Comparison of ENCODE assay signal across 9 cellular contexts in genomic region chr10:30587522-30588031, GRCh38. TPM values are rescaled to one million over a fixed set of nuclear protein-coding genes. Genes with fewer than 3 reads are reported as not detected.
DNase-seq lines count a peak whose midpoint lies in the region; ATAC-seq, FAIRE-seq and TF ChIP-seq lines count a peak whose summit lies in the region.
"Had no signal": no experiment of that assay in that cellular context is flagged by ENCODE, and none has a peak within 500 bp of the region (broad histone marks: within the 10 kb centered on the region; RNA-seq: fewer than 3 reads in every experiment).

No MANE protein-coding gene starts in this region.

- H3K9me3 Mint-ChIP-seq in WTC11 = 0 out of 2 replicates have a peak, but pooled peaks cover 3% of the 10 kb centered on the region

- peaks cover 16% of the 10 kb centered on the region for H3K4me1 Mint-ChIP-seq in WTC11

- ATAC-seq in A549 (no peak), GM19328 (IDR thresholded peaks at IDR 0.05; ENCODE audit: unreplicated experiment) (peak; percentile 65), HG03135 (IDR thresholded peaks at IDR 0.05; ENCODE audit: unreplicated experiment) (peak; percentile 84), WTC11 (peak; percentile 83), pancreas (peak in 3 of 4 donors; percentile 39 to 78 (median 71))

- intact Hi-C loops in pancreas (cut with DNase I) = no loop called here

- CTCF ChIA-PET in A549 (lab: Yijun Ruan, JAX) = interaction anchor here (0.5 to 14.8 kb wide), 3 partner anchors 13 to 194 kb away, joined by 3 to 216 read pairs (median 3); no protein-coding TSS in a partner anchor
- CTCF ChIA-PET in WTC11 (lab: Charles Lee) = interaction anchor here (0.7 to 1.5 kb wide), 3 partner anchors 174 to 228 kb away, joined by 3 to 6 read pairs (median 3); no protein-coding TSS in a partner anchor

- H3K36me3 Mint-ChIP-seq in WTC11 = no peaks in the 10 kb centered on the region

- H3K27ac Mint-ChIP-seq in WTC11 = no peak overlapping the region

- H3K9me3 ChIP-seq in A549 (no peaks in the 10 kb centered on the region), pancreas (no peaks in the 10 kb centered on the region)

- no peaks in the 10 kb centered on the region for H3K27me3 ChIP-seq in pancreas

- TF ChIP-seq CTCF in A549 (IDR thresholded peaks at IDR 0.05) (no peak), WTC11 (IDR thresholded peaks at IDR 0.05) (no peak), pancreas (IDR thresholded peaks at IDR 0.05) (no peak)

- 72% methylated on average over 8 of the region's 8 CpGs for whole genome bisulfite sequencing in A549 (ENCODE audit: missing lambda C conversion rate)
- WGBS in pancreas, 2 donors = 25 to 28% methylated on average over 8 of the region's 8 CpGs

- H3K4me1 ChIP-seq in A549 (peaks cover 21% of the 10 kb centered on the region), pancreas (peaks cover 0 to 20% (median 0%) of the 10 kb centered on the region in 3 donors)

- POLR2A ChIA-PET in A549 (lab: Yijun Ruan, JAX) (no interaction called here), WTC11 (lab: Charles Lee) (no interaction called here)

- H3K4me3 Mint-ChIP-seq in WTC11 = no peak overlapping the region

- peaks cover 12% of the 10 kb centered on the region for H3K27me3 Mint-ChIP-seq in WTC11 (ENCODE audit: low read depth)

- in situ Hi-C loops in ACHN (cut with HindIII; ENCODE audit: low pct_ligation_motif_present, low pct_unique_long_range_greater_than_20kb, low sequenced_read_pairs) = no loop called here

- FAIRE-seq in A549 (lab: Jason Lieb, UNC) = no peak
- no peak for FAIRE-seq in pancreas (lab: Jason Lieb, UNC)

- DNase-seq in A549 (ENCODE audit: low read depth in 1 of 2, low spot score in 1 of 2) (no peak), WTC11 (ENCODE audit: low spot score) (peak; percentile 46), pancreas (peak in 4 of 6 donors; percentile 28 to 77 (median 46)), ACHN (no peak)
- DNase-seq in activated CD8-positive, alpha-beta memory T cell treated with anti-CD3 and anti-CD28 coated beads for 24 hours = no peak
- no peak for DNase-seq in activated naive CD4-positive, alpha-beta T cell treated with anti-CD3 and anti-CD28 coated beads, Interleukin-2, amount 50 U/mL, for 16 hours

- H3K4me2 ChIP-seq in A549 = no peak overlapping the region

- no peak for TF ChIP-seq POLR2A in A549 (IDR thresholded peaks at IDR 0.05; ENCODE audit: low read length)

- H3K36me3 ChIP-seq in pancreas = no peaks in the 10 kb centered on the region

- TF ChIP-seq EP300 in A549 (IDR thresholded peaks at IDR 0.05) = no peak

- no peak for TF ChIP-seq RAD21 in A549 (conservative IDR thresholded peaks at IDR 0.05 in 1 of 2, IDR thresholded peaks at IDR 0.05 in 1 of 2)

- H3K27ac ChIP-seq in A549 (peak overlapping the region; percentile 23 to 78; a peak in 5 of 6 replicates), pancreas (peak overlapping the region in 3 of 4 donors; percentile 6 to 43 (median 42))
- H3K27ac ChIP-seq: SK-N-MC had no signal

- H3K4me3 ChIP-seq in A549 (no peak overlapping the region), pancreas (no peak overlapping the region)
- H3K4me3 ChIP-seq: SK-N-MC had no signal

TF ChIP-seq in A549, 52 proteins besides CTCF, POLR2A, EP300 and RAD21:
- TF ChIP-seq HDAC2 (IDR thresholded peaks at IDR 0.05) (no peak), FOSL2 (IDR thresholded peaks at IDR 0.05) (no peak), FOSL2 (CRISPR knock-in tag; IDR thresholded peaks at IDR 0.05) (no peak), MAZ (IDR thresholded peaks at IDR 0.05; ENCODE audit: borderline replicate concordance, low read depth, low read length) (no peak), CEBPB (IDR thresholded peaks at IDR 0.05) (no peak)

TF ChIP-seq in WTC11, 78 proteins besides CTCF, POLR2A, EP300 and RAD21:
- TF ChIP-seq SMAD4 (CRISPR knock-in tag; IDR thresholded peaks at IDR 0.05) (no peak), ZNF425 (CRISPR knock-in tag; conservative IDR thresholded peaks at IDR 0.05) (no peak), GTF2I (CRISPR knock-in tag; conservative IDR thresholded peaks at IDR 0.05) (no peak), CREM (CRISPR knock-in tag; IDR thresholded peaks at IDR 0.05) (no peak), HMGA2 (CRISPR knock-in tag; IDR thresholded peaks at IDR 0.05) (no peak), HMGXB4 (CRISPR knock-in tag; IDR thresholded peaks at IDR 0.05) (no peak), E2F4 (CRISPR knock-in tag; IDR thresholded peaks at IDR 0.05; ENCODE audit: borderline replicate concordance, low read depth) (no peak), ERG (CRISPR knock-in tag; IDR thresholded peaks at IDR 0.05) (no peak), ZMAT4 (CRISPR knock-in tag; IDR thresholded peaks at IDR 0.05) (no peak)

RNA-seq across cellular contexts. Expression of gene LYZL2, which starts 42.0 kb away (rescaled TPM):
- polyA plus RNA-seq in A549 (2011; rRNA removed) (not detected in 2 replicates), A549 (2017; fragmentation: RNase III; extraction: RNeasy Plus Mini Kit Qiagen cat#74134 plus additional on column Dnase treatment) (not detected in 3 replicates), pancreas (not detected)
- not detected in 2 replicates for polyA plus RNA-seq in A549 (2012; cell fraction: cytosol; rRNA removed)
- not detected in 2 replicates for polyA plus RNA-seq in A549 (2012; cell fraction: nucleus; rRNA removed)
- not detected in 2 replicates for polyA minus RNA-seq in A549 (2011; rRNA and poly(A)+ RNA removed)
- total RNA-seq in WTC11 (2021) (not detected in 3 replicates), pancreas (not detected)

Comparison
In these comparisons a context has a peak if more than half of its experiments do, and no peak if none do; other contexts are left out.
1. ATAC-seq: peak in GM19328 (single experiment), HG03135 (single experiment), WTC11 (single experiment) and pancreas (3 of 4); none in A549 (0 of 2).
2. DNase-seq: peak in WTC11 (single experiment) and pancreas (4 of 6); none in A549 (0 of 2), activated CD8-positive, alpha-beta memory T cell treated with anti-CD3 and anti-CD28 coated beads for 24 hours (single experiment), activated naive CD4-positive, alpha-beta T cell treated with anti-CD3 and anti-CD28 coated beads, Interleukin-2, amount 50 U/mL, for 16 hours (single experiment) and ACHN (single experiment).